Comparison of ENCODE assay signal across 2 cellular contexts in genomic region chr10:123997486-123998196, GRCh38.
TF ChIP-seq lines count a peak whose summit lies in the region.

No MANE protein-coding gene starts in this region.

TF ChIP-seq in SK-N-SH, 30 proteins besides CTCF, POLR2A, EP300 and RAD21 (continued from another document):
- TF ChIP-seq EZH2phosphoT487 (IDR thresholded peaks at IDR 0.05; ENCODE audit: borderline replicate concordance, low read depth), result no peak
- TF ChIP-seq GATA2 (CRISPR knock-in tag; IDR thresholded peaks at IDR 0.05), result no peak
- no peak for TF ChIP-seq RXRA (IDR thresholded peaks at IDR 0.05; ENCODE audit: borderline replicate concordance, low read depth)
- TF ChIP-seq PBX3 (IDR thresholded peaks at IDR 0.05), result no peak
- TF ChIP-seq JUND (IDR thresholded peaks at IDR 0.05), result no peak
- TF ChIP-seq FOXM1 (IDR thresholded peaks at IDR 0.05; ENCODE audit: low read depth), result no peak
- no peak for TF ChIP-seq IRF3 (IDR thresholded peaks at IDR 0.05; ENCODE audit: low read depth, low read length)
- TF ChIP-seq ELF1 (IDR thresholded peaks at IDR 0.05), result no peak
- TF ChIP-seq MXI1 (IDR thresholded peaks at IDR 0.05; ENCODE audit: low read depth, low read length), result no peak

TF ChIP-seq in SK-N-SH treated with all-trans-retinoic acid at 6 μM for 48 hours, 23 proteins besides CTCF, POLR2A, EP300 and RAD21 (continued from another document):
- no peak for TF ChIP-seq POU6F1 (CRISPR knock-in tag; IDR thresholded peaks at IDR 0.05; ENCODE audit: borderline replicate concordance, low read depth)
- no peak for TF ChIP-seq ZNF8 (CRISPR knock-in tag; IDR thresholded peaks at IDR 0.05)
- no peak for TF ChIP-seq PPARA (CRISPR knock-in tag; IDR thresholded peaks at IDR 0.05; ENCODE audit: borderline replicate concordance)
- no peak for TF ChIP-seq ZFP3 (CRISPR knock-in tag; IDR thresholded peaks at IDR 0.05)
- no peak for TF ChIP-seq ZFP30 (CRISPR knock-in tag; IDR thresholded peaks at IDR 0.05)
- TF ChIP-seq ARNTL (CRISPR knock-in tag; IDR thresholded peaks at IDR 0.05; ENCODE audit: borderline replicate concordance, low read depth), result no peak
- no peak for TF ChIP-seq SNAI2 (CRISPR knock-in tag; IDR thresholded peaks at IDR 0.05)
- no peak for TF ChIP-seq TOX (CRISPR knock-in tag; IDR thresholded peaks at IDR 0.05; ENCODE audit: borderline replicate concordance)
- TF ChIP-seq PATZ1 (CRISPR knock-in tag; IDR thresholded peaks at IDR 0.05; ENCODE audit: borderline replicate concordance), result no peak
- TF ChIP-seq ZNF565 (CRISPR knock-in tag; conservative IDR thresholded peaks at IDR 0.05; ENCODE audit: low read depth), result no peak
- TF ChIP-seq ESRRG (CRISPR knock-in tag; IDR thresholded peaks at IDR 0.05), result no peak
- no peak for TF ChIP-seq TSHZ2 (CRISPR knock-in tag; IDR thresholded peaks at IDR 0.05)
